ENCODE assay signal across 3 cellular contexts in the genomic region with DNA sequence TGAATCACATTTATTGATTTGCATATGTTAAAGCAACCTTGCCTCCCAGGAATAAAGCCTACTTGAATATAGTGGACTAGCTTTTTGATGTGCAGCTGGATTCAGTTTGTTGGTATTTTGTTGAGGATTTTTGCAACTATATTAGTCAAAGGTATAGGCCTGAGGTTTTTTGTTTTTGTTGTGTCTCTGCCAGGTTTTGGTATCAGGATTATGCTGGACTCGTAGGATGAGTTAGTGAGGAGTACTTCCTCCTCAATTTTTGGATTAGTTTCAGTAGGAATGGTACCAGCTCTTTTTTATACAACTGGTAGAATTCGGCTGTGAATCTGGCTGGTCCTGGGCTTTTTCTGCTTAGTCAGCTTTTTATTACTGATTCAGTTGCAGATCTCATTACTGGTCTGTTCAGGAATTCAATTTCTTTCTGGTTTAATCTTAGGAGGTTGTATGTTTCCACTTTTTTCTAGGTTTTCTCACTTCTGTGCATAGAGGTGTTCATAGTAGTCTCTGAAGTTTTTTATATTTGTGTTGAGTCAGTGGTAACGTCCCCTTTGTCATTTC.
A peak's percentile ranks its signal among the peaks of the same experiment; 100 is the strongest.
TF ChIP-seq lines count a peak whose summit lies in the region.

No MANE protein-coding gene starts in this region.

TF ChIP-seq in IMR-90, 13 proteins besides CTCF, POLR2A, EP300 and RAD21 (continued from another document):
- TF ChIP-seq, protein P1, sequence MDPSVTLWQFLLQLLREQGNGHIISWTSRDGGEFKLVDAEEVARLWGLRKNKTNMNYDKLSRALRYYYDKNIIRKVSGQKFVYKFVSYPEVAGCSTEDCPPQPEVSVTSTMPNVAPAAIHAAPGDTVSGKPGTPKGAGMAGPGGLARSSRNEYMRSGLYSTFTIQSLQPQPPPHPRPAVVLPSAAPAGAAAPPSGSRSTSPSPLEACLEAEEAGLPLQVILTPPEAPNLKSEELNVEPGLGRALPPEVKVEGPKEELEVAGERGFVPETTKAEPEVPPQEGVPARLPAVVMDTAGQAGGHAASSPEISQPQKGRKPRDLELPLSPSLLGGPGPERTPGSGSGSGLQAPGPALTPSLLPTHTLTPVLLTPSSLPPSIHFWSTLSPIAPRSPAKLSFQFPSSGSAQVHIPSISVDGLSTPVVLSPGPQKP (IDR thresholded peaks at IDR 0.05; ENCODE audit: borderline replicate concordance, low read depth, low read length), result no peak
- TF ChIP-seq CEBPB (IDR thresholded peaks at IDR 0.05; ENCODE audit: low read depth, low read length) (no peak), MAFK (IDR thresholded peaks at IDR 0.05; ENCODE audit: low read depth, low read length) (peak; percentile 99), BHLHE40 (IDR thresholded peaks at IDR 0.05; ENCODE audit: low read depth, low read length) (no peak)

TF ChIP-seq in K562, 482 proteins besides CTCF, POLR2A, EP300 and RAD21 (continued from another document and continues in another):
- TF ChIP-seq, protein P2, sequence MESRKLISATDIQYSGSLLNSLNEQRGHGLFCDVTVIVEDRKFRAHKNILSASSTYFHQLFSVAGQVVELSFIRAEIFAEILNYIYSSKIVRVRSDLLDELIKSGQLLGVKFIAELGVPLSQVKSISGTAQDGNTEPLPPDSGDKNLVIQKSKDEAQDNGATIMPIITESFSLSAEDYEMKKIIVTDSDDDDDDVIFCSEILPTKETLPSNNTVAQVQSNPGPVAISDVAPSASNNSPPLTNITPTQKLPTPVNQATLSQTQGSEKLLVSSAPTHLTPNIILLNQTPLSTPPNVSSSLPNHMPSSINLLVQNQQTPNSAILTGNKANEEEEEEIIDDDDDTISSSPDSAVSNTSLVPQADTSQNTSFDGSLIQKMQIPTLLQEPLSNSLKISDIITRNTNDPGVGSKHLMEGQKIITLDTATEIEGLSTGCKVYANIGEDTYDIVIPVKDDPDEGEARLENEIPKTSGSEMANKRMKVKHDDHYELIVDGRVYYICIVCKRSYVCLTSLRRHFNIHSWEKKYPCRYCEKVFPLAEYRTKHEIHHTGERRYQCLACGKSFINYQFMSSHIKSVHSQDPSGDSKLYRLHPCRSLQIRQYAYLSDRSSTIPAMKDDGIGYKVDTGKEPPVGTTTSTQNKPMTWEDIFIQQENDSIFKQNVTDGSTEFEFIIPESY (CRISPR knock-in tag; IDR thresholded peaks at IDR 0.05), result no peak
- TF ChIP-seq ZNF431 (CRISPR knock-in tag; IDR thresholded peaks at IDR 0.05) (no peak), HNRNPUL1 (IDR thresholded peaks at IDR 0.05; ENCODE audit: low read length) (no peak), ZNF212 (CRISPR knock-in tag; IDR thresholded peaks at IDR 0.05) (no peak), MAFF (IDR thresholded peaks at IDR 0.05; ENCODE audit: low read length) (peak; percentile 94), ZNF695 (CRISPR knock-in tag; IDR thresholded peaks at IDR 0.05) (no peak), MAFG (tag; conservative IDR thresholded peaks at IDR 0.05) (peak; percentile 82), SP2 (IDR thresholded peaks at IDR 0.05; ENCODE audit: extremely low read depth, low read depth, low read length, poor library complexity, severe bottlenecking) (no peak), KDM2B (CRISPR knock-in tag; IDR thresholded peaks at IDR 0.05) (no peak), KLF13 (tag; IDR thresholded peaks at IDR 0.05; ENCODE audit: borderline replicate concordance, low read depth) (no peak), ZNF583 (CRISPR knock-in tag; IDR thresholded peaks at IDR 0.05) (no peak), STAT5A (IDR thresholded peaks at IDR 0.05; ENCODE audit: borderline replicate concordance, low read length) (no peak), C11orf30 (IDR thresholded peaks at IDR 0.05; ENCODE audit: low read depth) (peak; percentile 75; the same call in 1 of the 2 replicates), TRIM28 (IDR thresholded peaks at IDR 0.05) (no peak), MAFK (IDR thresholded peaks at IDR 0.05; ENCODE audit: low read length) (peak; percentile 96), ZNF316 (IDR thresholded peaks at IDR 0.05) (peak; percentile 87)
- TF ChIP-seq, protein P3, sequence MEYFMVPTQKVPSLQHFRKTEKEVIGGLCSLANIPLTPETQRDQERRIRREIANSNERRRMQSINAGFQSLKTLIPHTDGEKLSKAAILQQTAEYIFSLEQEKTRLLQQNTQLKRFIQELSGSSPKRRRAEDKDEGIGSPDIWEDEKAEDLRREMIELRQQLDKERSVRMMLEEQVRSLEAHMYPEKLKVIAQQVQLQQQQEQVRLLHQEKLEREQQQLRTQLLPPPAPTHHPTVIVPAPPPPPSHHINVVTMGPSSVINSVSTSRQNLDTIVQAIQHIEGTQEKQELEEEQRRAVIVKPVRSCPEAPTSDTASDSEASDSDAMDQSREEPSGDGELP (CRISPR knock-in tag; IDR thresholded peaks at IDR 0.05; ENCODE audit: borderline replicate concordance), result no peak
- TF ChIP-seq, protein P4, sequence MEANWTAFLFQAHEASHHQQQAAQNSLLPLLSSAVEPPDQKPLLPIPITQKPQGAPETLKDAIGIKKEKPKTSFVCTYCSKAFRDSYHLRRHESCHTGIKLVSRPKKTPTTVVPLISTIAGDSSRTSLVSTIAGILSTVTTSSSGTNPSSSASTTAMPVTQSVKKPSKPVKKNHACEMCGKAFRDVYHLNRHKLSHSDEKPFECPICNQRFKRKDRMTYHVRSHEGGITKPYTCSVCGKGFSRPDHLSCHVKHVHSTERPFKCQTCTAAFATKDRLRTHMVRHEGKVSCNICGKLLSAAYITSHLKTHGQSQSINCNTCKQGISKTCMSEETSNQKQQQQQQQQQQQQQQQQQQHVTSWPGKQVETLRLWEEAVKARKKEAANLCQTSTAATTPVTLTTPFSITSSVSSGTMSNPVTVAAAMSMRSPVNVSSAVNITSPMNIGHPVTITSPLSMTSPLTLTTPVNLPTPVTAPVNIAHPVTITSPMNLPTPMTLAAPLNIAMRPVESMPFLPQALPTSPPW (CRISPR knock-in tag; IDR thresholded peaks at IDR 0.05), result no peak
- TF ChIP-seq, protein P5, sequence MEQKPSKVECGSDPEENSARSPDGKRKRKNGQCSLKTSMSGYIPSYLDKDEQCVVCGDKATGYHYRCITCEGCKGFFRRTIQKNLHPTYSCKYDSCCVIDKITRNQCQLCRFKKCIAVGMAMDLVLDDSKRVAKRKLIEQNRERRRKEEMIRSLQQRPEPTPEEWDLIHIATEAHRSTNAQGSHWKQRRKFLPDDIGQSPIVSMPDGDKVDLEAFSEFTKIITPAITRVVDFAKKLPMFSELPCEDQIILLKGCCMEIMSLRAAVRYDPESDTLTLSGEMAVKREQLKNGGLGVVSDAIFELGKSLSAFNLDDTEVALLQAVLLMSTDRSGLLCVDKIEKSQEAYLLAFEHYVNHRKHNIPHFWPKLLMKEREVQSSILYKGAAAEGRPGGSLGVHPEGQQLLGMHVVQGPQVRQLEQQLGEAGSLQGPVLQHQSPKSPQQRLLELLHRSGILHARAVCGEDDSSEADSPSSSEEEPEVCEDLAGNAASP (IDR thresholded peaks at IDR 0.05), result no peak
- TF ChIP-seq, protein P6, sequence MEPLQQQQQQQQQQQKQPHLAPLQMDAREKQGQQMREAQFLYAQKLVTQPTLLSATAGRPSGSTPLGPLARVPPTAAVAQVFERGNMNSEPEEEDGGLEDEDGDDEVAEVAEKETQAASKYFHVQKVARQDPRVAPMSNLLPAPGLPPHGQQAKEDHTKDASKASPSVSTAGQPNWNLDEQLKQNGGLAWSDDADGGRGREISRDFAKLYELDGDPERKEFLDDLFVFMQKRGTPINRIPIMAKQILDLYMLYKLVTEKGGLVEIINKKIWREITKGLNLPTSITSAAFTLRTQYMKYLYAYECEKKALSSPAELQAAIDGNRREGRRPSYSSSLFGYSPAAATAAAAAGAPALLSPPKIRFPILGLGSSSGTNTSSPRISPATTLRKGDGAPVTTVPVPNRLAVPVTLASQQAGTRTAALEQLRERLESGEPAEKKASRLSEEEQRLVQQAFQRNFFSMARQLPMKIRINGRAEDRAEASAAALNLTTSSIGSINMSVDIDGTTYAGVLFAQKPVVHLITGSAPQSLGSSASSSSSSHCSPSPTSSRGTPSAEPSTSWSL (CRISPR knock-in tag; IDR thresholded peaks at IDR 0.05; ENCODE audit: borderline replicate concordance), result no peak

TF ChIP-seq in SK-N-SH treated with all-trans-retinoic acid at 6 μM for 48 hours, 23 proteins besides CTCF, POLR2A, EP300 and RAD21:
- TF ChIP-seq, protein P7, sequence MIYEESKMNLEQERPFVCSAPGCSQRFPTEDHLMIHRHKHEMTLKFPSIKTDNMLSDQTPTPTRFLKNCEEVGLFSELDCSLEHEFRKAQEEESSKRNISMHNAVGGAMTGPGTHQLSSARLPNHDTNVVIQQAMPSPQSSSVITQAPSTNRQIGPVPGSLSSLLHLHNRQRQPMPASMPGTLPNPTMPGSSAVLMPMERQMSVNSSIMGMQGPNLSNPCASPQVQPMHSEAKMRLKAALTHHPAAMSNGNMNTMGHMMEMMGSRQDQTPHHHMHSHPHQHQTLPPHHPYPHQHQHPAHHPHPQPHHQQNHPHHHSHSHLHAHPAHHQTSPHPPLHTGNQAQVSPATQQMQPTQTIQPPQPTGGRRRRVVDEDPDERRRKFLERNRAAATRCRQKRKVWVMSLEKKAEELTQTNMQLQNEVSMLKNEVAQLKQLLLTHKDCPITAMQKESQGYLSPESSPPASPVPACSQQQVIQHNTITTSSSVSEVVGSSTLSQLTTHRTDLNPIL (CRISPR knock-in tag; IDR thresholded peaks at IDR 0.05; ENCODE audit: low read depth), result no peak
- TF ChIP-seq BACH2 (CRISPR knock-in tag; IDR thresholded peaks at IDR 0.05; ENCODE audit: borderline replicate concordance) (no peak), ZNF70 (CRISPR knock-in tag; IDR thresholded peaks at IDR 0.05) (no peak), GLIS3 (CRISPR knock-in tag; IDR thresholded peaks at IDR 0.05) (no peak), PPARA (CRISPR knock-in tag; IDR thresholded peaks at IDR 0.05; ENCODE audit: borderline replicate concordance) (no peak)
- TF ChIP-seq, protein P8, sequence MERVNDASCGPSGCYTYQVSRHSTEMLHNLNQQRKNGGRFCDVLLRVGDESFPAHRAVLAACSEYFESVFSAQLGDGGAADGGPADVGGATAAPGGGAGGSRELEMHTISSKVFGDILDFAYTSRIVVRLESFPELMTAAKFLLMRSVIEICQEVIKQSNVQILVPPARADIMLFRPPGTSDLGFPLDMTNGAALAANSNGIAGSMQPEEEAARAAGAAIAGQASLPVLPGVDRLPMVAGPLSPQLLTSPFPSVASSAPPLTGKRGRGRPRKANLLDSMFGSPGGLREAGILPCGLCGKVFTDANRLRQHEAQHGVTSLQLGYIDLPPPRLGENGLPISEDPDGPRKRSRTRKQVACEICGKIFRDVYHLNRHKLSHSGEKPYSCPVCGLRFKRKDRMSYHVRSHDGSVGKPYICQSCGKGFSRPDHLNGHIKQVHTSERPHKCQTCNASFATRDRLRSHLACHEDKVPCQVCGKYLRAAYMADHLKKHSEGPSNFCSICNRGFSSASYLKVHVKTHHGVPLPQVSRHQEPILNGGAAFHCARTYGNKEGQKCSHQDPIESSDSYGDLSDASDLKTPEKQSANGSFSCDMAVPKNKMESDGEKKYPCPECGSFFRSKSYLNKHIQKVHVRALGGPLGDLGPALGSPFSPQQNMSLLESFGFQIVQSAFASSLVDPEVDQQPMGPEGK (CRISPR knock-in tag; IDR thresholded peaks at IDR 0.05; ENCODE audit: borderline replicate concordance), result no peak
